Comparison of ENCODE assay signal across 1 cellular context in genomic region chr17:17609121-17609520, GRCh38.
TF ChIP-seq lines count a peak whose summit lies in the region.

No MANE protein-coding gene starts in this region.

TF ChIP-seq in WTC11, 78 proteins besides CTCF, POLR2A, EP300 and RAD21 (continued from another document):
- TF ChIP-seq ATF6 (CRISPR knock-in tag; IDR thresholded peaks at IDR 0.05) (no peak), ZNF396 (CRISPR knock-in tag; IDR thresholded peaks at IDR 0.05; ENCODE audit: borderline replicate concordance) (no peak)
